ENCODE assay signal across 8 cellular contexts in the genomic region with DNA sequence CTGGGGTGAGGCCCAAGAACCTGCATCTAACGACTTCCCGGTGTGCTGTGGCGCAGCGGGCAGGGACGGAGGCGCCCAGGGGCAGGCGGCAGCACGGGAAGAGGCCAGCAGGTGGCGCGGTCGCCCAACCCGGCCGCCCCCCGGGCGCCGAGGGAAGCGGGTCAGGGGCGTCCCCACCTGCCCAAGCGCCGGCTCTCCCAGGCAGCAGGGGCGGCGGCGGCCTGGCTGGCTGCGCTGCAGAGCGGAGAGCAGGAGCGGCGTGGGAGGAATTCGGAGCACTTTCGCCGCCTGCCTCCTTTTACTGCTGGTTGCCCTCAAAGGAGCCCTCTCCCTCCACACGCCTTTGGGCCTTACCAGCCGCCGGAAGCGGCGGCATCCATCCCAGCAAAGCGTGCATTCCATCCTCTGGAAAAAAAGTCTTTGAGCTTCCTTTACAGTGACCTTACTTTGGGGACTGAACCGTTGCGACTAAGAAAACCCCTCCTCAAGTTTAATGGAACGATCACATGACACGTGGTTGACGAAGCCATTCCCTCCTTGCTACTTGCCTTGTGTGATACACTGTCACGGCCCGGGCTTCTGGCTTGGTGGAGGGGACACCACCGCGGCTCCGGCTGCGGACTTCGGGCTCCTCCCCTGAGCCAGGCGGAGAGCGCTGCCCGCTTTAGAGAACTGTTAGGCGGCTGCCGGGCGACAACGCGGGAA.
A peak's percentile ranks its signal among the peaks of the same experiment; 100 is the strongest.
DNase-seq lines count a peak whose midpoint lies in the region; ATAC-seq and TF ChIP-seq lines count a peak whose summit lies in the region.

No MANE protein-coding gene starts in this region.

- H3K4me3 ChIP-seq in ACC112 (ENCODE audit: low read depth, low read length) (peak overlapping the region; percentile 78), SJSA1 (no peak overlapping the region), heart right ventricle (peak overlapping the region in 9 of 10 donors; percentile 26 to 59 (median 48))

- H3K9me3 ChIP-seq in SJSA1 (replicated peaks): no peaks in the 10 kb centered on the region
- no peaks in the 10 kb centered on the region for H3K9me3 ChIP-seq in heart right ventricle

- H3K9me3 Mint-ChIP-seq in activated naive CD4-positive, alpha-beta T cell treated with anti-CD3 and anti-CD28 coated beads, Interleukin-2, amount 50 U/mL, for 24 hours: no peaks in the 10 kb centered on the region
- H3K9me3 Mint-ChIP-seq in progenitor cell of endocrine pancreas (ENCODE audit: low read depth): no peaks in the 10 kb centered on the region

- H3K4me1 ChIP-seq in ACC112 (ENCODE audit: control insufficient read depth, insufficient read depth, low read length, unreplicated experiment): peaks cover 18% of the 10 kb centered on the region
- no peaks in the 10 kb centered on the region; the same call in 1 of the 2 replicates for H3K4me1 ChIP-seq in SJSA1 (replicated peaks)
- peaks cover 0 to 33% (median 13%) of the 10 kb centered on the region in 9 donors for H3K4me1 ChIP-seq in heart right ventricle

- peak; percentile 33 to 35 for DNase-seq in SJSA1 (ENCODE audit: low read depth in 1 of 2, low spot score in 2 of 2)
- DNase-seq in heart right ventricle: peak; percentile 39 to 70
- peak; percentile 77 for DNase-seq in progenitor cell of endocrine pancreas (ENCODE audit: low spot score, unreplicated experiment)
- peak; percentile 66 for DNase-seq in ureter (ENCODE audit: low spot score)

- ATAC-seq in GM18909 (IDR thresholded peaks at IDR 0.05; ENCODE audit: poor library complexity, unreplicated experiment) (peak; percentile 72), HG03354 (IDR thresholded peaks at IDR 0.05; ENCODE audit: poor library complexity, severe bottlenecking, unreplicated experiment) (peak; percentile 82), heart right ventricle (peak; percentile 84 to 91 (median 89))

- peak overlapping the region; percentile 73 for H3K4me3 Mint-ChIP-seq in activated naive CD4-positive, alpha-beta T cell treated with anti-CD3 and anti-CD28 coated beads, Interleukin-2, amount 50 U/mL, for 24 hours
- peak overlapping the region; percentile 72 for H3K4me3 Mint-ChIP-seq in progenitor cell of endocrine pancreas (ENCODE audit: low read depth)

- H3K27ac ChIP-seq in ACC112 (ENCODE audit: low read depth, low read length): no peak overlapping the region
- H3K27ac ChIP-seq in SJSA1: no peak overlapping the region
- H3K27ac ChIP-seq in heart right ventricle: peak overlapping the region in 4 of 10 donors; percentile 18 to 53 (median 28)

- TF ChIP-seq CTCF in heart right ventricle (IDR thresholded peaks at IDR 0.05) (peak; percentile 82 to 97 (median 92)), progenitor cell of endocrine pancreas (IDR thresholded peaks at IDR 0.05; ENCODE audit: unreplicated experiment) (peak; percentile 98)

- H3K4me1 Mint-ChIP-seq in activated naive CD4-positive, alpha-beta T cell treated with anti-CD3 and anti-CD28 coated beads, Interleukin-2, amount 50 U/mL, for 24 hours: peaks cover 26% of the 10 kb centered on the region
- peaks cover 4% of the 10 kb centered on the region for H3K4me1 Mint-ChIP-seq in progenitor cell of endocrine pancreas (ENCODE audit: low read depth)

- H3K27me3 Mint-ChIP-seq in activated naive CD4-positive, alpha-beta T cell treated with anti-CD3 and anti-CD28 coated beads, Interleukin-2, amount 50 U/mL, for 24 hours: peaks cover 7% of the 10 kb centered on the region
- peaks cover 60% of the 10 kb centered on the region for H3K27me3 Mint-ChIP-seq in progenitor cell of endocrine pancreas

- intact Hi-C loops in heart right ventricle (cut with DNase I): loop anchor here (1.0 to 10.0 kb wide), 12 partner anchors 53 to 179 kb away; no protein-coding TSS in a partner anchor

- H3K27ac Mint-ChIP-seq in activated naive CD4-positive, alpha-beta T cell treated with anti-CD3 and anti-CD28 coated beads, Interleukin-2, amount 50 U/mL, for 24 hours: peak overlapping the region; percentile 57
- H3K27ac Mint-ChIP-seq in progenitor cell of endocrine pancreas: no peak overlapping the region

- H3K27me3 ChIP-seq in ACC112 (ENCODE audit: insufficient read depth, low read length) (no peaks in the 10 kb centered on the region), SJSA1 (replicated peaks) (no peaks in the 10 kb centered on the region), heart right ventricle (peaks cover 0 to 26% (median 14%) of the 10 kb centered on the region in 7 donors)

- no peaks in the 10 kb centered on the region for H3K36me3 ChIP-seq in ACC112 (ENCODE audit: insufficient read depth, low read length)
- no peaks in the 10 kb centered on the region for H3K36me3 ChIP-seq in SJSA1
- H3K36me3 ChIP-seq in heart right ventricle: no peaks in the 10 kb centered on the region

- 5 to 7% methylated on average over 56 of the region's 56 CpGs for WGBS in heart right ventricle, 2 donors

- no peaks in the 10 kb centered on the region for H3K36me3 Mint-ChIP-seq in activated naive CD4-positive, alpha-beta T cell treated with anti-CD3 and anti-CD28 coated beads, Interleukin-2, amount 50 U/mL, for 24 hours
- H3K36me3 Mint-ChIP-seq in progenitor cell of endocrine pancreas (ENCODE audit: insufficient read depth): no peaks in the 10 kb centered on the region

- no peaks in the 10 kb centered on the region for H3K79me2 ChIP-seq in ACC112 (ENCODE audit: control insufficient read depth, insufficient read depth, low read length, unreplicated experiment)

- H2AFZ ChIP-seq in ACC112 (ENCODE audit: low read length, unreplicated experiment): peak overlapping the region; percentile 98
